In genomic region chr5:78546597-78546996, GRCh38 we compare ENCODE assay signal across 16 cellular contexts.
DNase-seq lines count a peak whose midpoint lies in the region; ATAC-seq, FAIRE-seq and TF ChIP-seq lines count a peak whose summit lies in the region.
"Had no signal": no experiment of that assay in that cellular context is flagged by ENCODE, and none has a peak within 500 bp of the region (broad histone marks: within the 10 kb centered on the region; RNA-seq: fewer than 3 reads in every experiment).

No MANE protein-coding gene starts in this region.

- H3K27ac ChIP-seq in coronary artery (peak overlapping the region; percentile 73 to 91), muscle layer of colon (ENCODE audit: low read depth, low read length) (peak overlapping the region; percentile 60), thyroid gland (peak overlapping the region in 2 of 3 donors; percentile 43 to 51), small intestine (ENCODE audit: low read depth in 1 of 2, low read length in 1 of 2) (peak overlapping the region in 1 of 2 donors; percentile 85)

- H3K27me3 Mint-ChIP-seq in activated T-cell treated with anti-CD3 and anti-CD28 coated beads, Interleukin-2, amount 50 U/mL, for 24 hours, result peaks cover 8% of the 10 kb centered on the region
- H3K27me3 Mint-ChIP-seq: B cell had no signal

- no peak for FAIRE-seq in small intestine (lab: Jason Lieb, UNC)
- FAIRE-seq: GM18507 had no signal

- no peak for ATAC-seq in HG03460 (IDR thresholded peaks at IDR 0.05; ENCODE audit: unreplicated experiment)

- no peaks in the 10 kb centered on the region for H3K4me1 Mint-ChIP-seq in activated T-cell treated with anti-CD3 and anti-CD28 coated beads, Interleukin-2, amount 50 U/mL, for 24 hours (ENCODE audit: low read depth)

- TF ChIP-seq POLR2A in thyroid gland (IDR thresholded peaks at IDR 0.05), result no peak

- H3K9me3 Mint-ChIP-seq in activated T-cell treated with anti-CD3 and anti-CD28 coated beads, Interleukin-2, amount 50 U/mL, for 24 hours, result no peaks in the 10 kb centered on the region
- H3K9me3 Mint-ChIP-seq: activated CD4-positive, alpha-beta memory T cell treated with anti-CD3 and anti-CD28 coated beads, Interleukin-2, amount 10 ng/mL, durations not matched to agents 7 days and 5 days had no signal

- no peak overlapping the region for H3K9ac ChIP-seq in muscle layer of colon (ENCODE audit: low read length)

- H3K4me3 Mint-ChIP-seq in activated T-cell treated with anti-CD3 and anti-CD28 coated beads, Interleukin-2, amount 50 U/mL, for 24 hours, result no peak overlapping the region
- H3K4me3 Mint-ChIP-seq: activated CD4-positive, alpha-beta memory T cell treated with anti-CD3 and anti-CD28 coated beads, Interleukin-2, amount 10 ng/mL, durations not matched to agents 7 days and 5 days; B cell; mesothelial cell of epicardium had no signal

- H3K9me3 ChIP-seq in muscle layer of colon (ENCODE audit: low read length), result no peaks in the 10 kb centered on the region
- H3K9me3 ChIP-seq in thyroid gland, result no peaks in the 10 kb centered on the region
- no peaks in the 10 kb centered on the region for H3K9me3 ChIP-seq in small intestine (ENCODE audit: control insufficient read depth, low read depth)

- no peak overlapping the region for H3K27ac Mint-ChIP-seq in activated T-cell treated with anti-CD3 and anti-CD28 coated beads, Interleukin-2, amount 50 U/mL, for 24 hours
- H3K27ac Mint-ChIP-seq: activated CD4-positive, alpha-beta memory T cell treated with anti-CD3 and anti-CD28 coated beads, Interleukin-2, amount 10 ng/mL, durations not matched to agents 7 days and 5 days; B cell had no signal

- H3K27me3 ChIP-seq in muscle layer of colon (ENCODE audit: control insufficient read depth in 1 of 2, insufficient read depth in 2 of 2, low read length in 2 of 2), result no peaks in the 10 kb centered on the region
- no peaks in the 10 kb centered on the region for H3K27me3 ChIP-seq in thyroid gland
- H3K27me3 ChIP-seq in small intestine (ENCODE audit: control insufficient read depth in 2 of 2, insufficient read depth in 2 of 2, low read length in 2 of 2), result no peaks in the 10 kb centered on the region

- TF ChIP-seq CTCF in coronary artery (IDR thresholded peaks at IDR 0.05), result no peak
- no peak for TF ChIP-seq CTCF in thyroid gland (IDR thresholded peaks at IDR 0.05)

- intact Hi-C loops in thyroid gland (cut with DNase I), result no loop called here

- H3K36me3 ChIP-seq in muscle layer of colon (ENCODE audit: insufficient read depth, low read length), result no peaks in the 10 kb centered on the region
- no peaks in the 10 kb centered on the region for H3K36me3 ChIP-seq in thyroid gland
- H3K36me3 ChIP-seq in small intestine (ENCODE audit: control insufficient read depth in 2 of 2, insufficient read depth in 2 of 2, low read length in 2 of 2), result no peaks in the 10 kb centered on the region

- peak; percentile 27 for DNase-seq in H4 (ENCODE audit: low spot score)
- no peak for DNase-seq in coronary artery (ENCODE audit: low spot score)
- no peak for DNase-seq in thyroid gland
- DNase-seq in activated T-cell treated with anti-CD3 and anti-CD28 coated beads, Interleukin-2, amount 50 U/mL, for 24 hours, result no peak
- DNase-seq in small intestine, result no peak
- no peak for DNase-seq in NOMO-1 (lab: John Stamatoyannopoulos, UW; ENCODE audit: unreplicated experiment in 2 of 2)
- DNase-seq: activated CD4-positive, alpha-beta memory T cell treated with anti-CD3 and anti-CD28 coated beads, Interleukin-2, amount 10 ng/mL, durations not matched to agents 7 days and 5 days; aorta; effector memory CD4-positive, alpha-beta T cell; NCI-H187; NCI-H510A treated with DMSO at 0.1 percent for 48 hours had no signal

- H3K4me3 ChIP-seq in coronary artery (no peak overlapping the region), muscle layer of colon (ENCODE audit: low read depth in 1 of 2, low read length in 2 of 2) (no peak overlapping the region), thyroid gland (replicated peaks in 1 of 3) (no peak overlapping the region), small intestine (ENCODE audit: low read depth in 1 of 2, low read length in 2 of 2) (no peak overlapping the region)

- no peaks in the 10 kb centered on the region for H3K36me3 Mint-ChIP-seq in activated T-cell treated with anti-CD3 and anti-CD28 coated beads, Interleukin-2, amount 50 U/mL, for 24 hours (ENCODE audit: low read depth)

- WGBS in thyroid gland, 2 donors, result 45 to 57% methylated on average over 4 of the region's 4 CpGs
- 64 to 85% (median 68%) methylated on average over 4 of the region's 4 CpGs for WGBS in small intestine, 3 donors

- peaks cover 56% of the 10 kb centered on the region for H3K4me1 ChIP-seq in muscle layer of colon (ENCODE audit: insufficient read depth, low read length)
- H3K4me1 ChIP-seq in thyroid gland, result peaks cover 23 to 31% of the 10 kb centered on the region in 2 donors
- H3K4me1 ChIP-seq in small intestine (ENCODE audit: control insufficient read depth in 2 of 2, insufficient read depth in 1 of 2, low read depth in 1 of 2, low read length in 1 of 2), result no peaks in the 10 kb centered on the region
